8 cellular contexts compared by ENCODE assay signal in genomic region chr3:138941259-138941885, GRCh38.
DNase-seq lines count a peak whose midpoint lies in the region; ATAC-seq and TF ChIP-seq lines count a peak whose summit lies in the region.

No MANE protein-coding gene starts in this region.

- DNase-seq in COLO668 (lab: John Stamatoyannopoulos, UW; ENCODE audit: unreplicated experiment) (peak; percentile 35), GM20000 (ENCODE audit: low spot score) (no peak), SHP77 (lab: John Stamatoyannopoulos, UW) (peak; percentile 47 to 56), hepatic stellate cell (ENCODE audit: low spot score) (peak; percentile 65)

- ATAC-seq in HG03354 (IDR thresholded peaks at IDR 0.05; ENCODE audit: poor library complexity, severe bottlenecking, unreplicated experiment) (no peak), GM18505 (IDR thresholded peaks at IDR 0.05; ENCODE audit: unreplicated experiment) (no peak), GM18868 (IDR thresholded peaks at IDR 0.05; ENCODE audit: unreplicated experiment) (no peak), HG03520 (IDR thresholded peaks at IDR 0.05; ENCODE audit: unreplicated experiment) (no peak)

- TF ChIP-seq POLR2A in GM18505 (IDR thresholded peaks at IDR 0.05; ENCODE audit: borderline replicate concordance, extremely low read depth, insufficient read depth, insufficient read length) = no peak

- peak; percentile 24 for TF ChIP-seq CTCF in GM20000 (IDR thresholded peaks at IDR 0.05; ENCODE audit: extremely low read depth, missing control alignments)
